Comparison of ENCODE assay signal across 7 cellular contexts in genomic region chr11:2027710-2028109, GRCh38. TPM values are rescaled to one million over a fixed set of nuclear protein-coding genes. Genes with fewer than 3 reads are reported as not detected.
"Had no signal": no experiment of that assay in that cellular context is flagged by ENCODE, and none has a peak within 500 bp of the region (broad histone marks: within the 10 kb centered on the region; RNA-seq: fewer than 3 reads in every experiment).

No MANE protein-coding gene starts in this region.

- H3K27ac ChIP-seq: HL-60 had no signal

- DNase-seq: IMR-90, KBM-7, KG1 had no signal

- ATAC-seq: HepG2, K562 had no signal

- H3K4me3 ChIP-seq: K562 had no signal

RNA-seq across cellular contexts. Expression of gene H19, which starts 30.1 kb away (rescaled TPM):
- total RNA-seq: IMR-90 had no signal
- polyA plus RNA-seq: IgD-negative memory B cell had no signal
